16 cellular contexts compared by ENCODE assay signal in genomic region chr10:117221156-117221711, GRCh38. TPM values are rescaled to one million over a fixed set of nuclear protein-coding genes. Genes with fewer than 3 reads are reported as not detected.
DNase-seq lines count a peak whose midpoint lies in the region; ATAC-seq and TF ChIP-seq lines count a peak whose summit lies in the region.
"Had no signal": no experiment of that assay in that cellular context is flagged by ENCODE, and none has a peak within 500 bp of the region (broad histone marks: within the 10 kb centered on the region; RNA-seq: fewer than 3 reads in every experiment).

No MANE protein-coding gene starts in this region.

- H3K27ac ChIP-seq in brain microvascular endothelial cell, result no peak overlapping the region
- H3K27ac ChIP-seq in sigmoid colon, result no peak overlapping the region
- H3K27ac ChIP-seq: body of pancreas had no signal

- peaks cover 28% of the 10 kb centered on the region for H3K27me3 Mint-ChIP-seq in T-helper 17 cell

- H3K9me3 ChIP-seq in sigmoid colon (no peaks in the 10 kb centered on the region), T-helper 17 cell (ENCODE audit: control insufficient read depth, low read length, poor library complexity, severe bottlenecking) (no peaks in the 10 kb centered on the region)
- H3K9me3 ChIP-seq: body of pancreas had no signal

- H3K4me1 ChIP-seq in sigmoid colon, result peaks cover 0 to 13% (median 10%) of the 10 kb centered on the region in 4 donors

- H3K36me3 ChIP-seq in brain microvascular endothelial cell (replicated peaks) (no peaks in the 10 kb centered on the region), sigmoid colon (no peaks in the 10 kb centered on the region)

- no peak for TF ChIP-seq POLR2A in sigmoid colon (IDR thresholded peaks at IDR 0.05)

- no peak overlapping the region for H3K27ac Mint-ChIP-seq in T-helper 17 cell

- peaks cover 2% of the 10 kb centered on the region for H3K4me1 Mint-ChIP-seq in T-helper 17 cell

- H3K27me3 ChIP-seq in brain microvascular endothelial cell (replicated peaks) (no peaks in the 10 kb centered on the region), sigmoid colon (peaks cover 5 to 21% (median 9%) of the 10 kb centered on the region in 3 donors)

- H3K4me3 ChIP-seq in brain microvascular endothelial cell (ENCODE audit: low read depth, low read length) (no peak overlapping the region), sigmoid colon (no peak overlapping the region)
- H3K4me3 ChIP-seq: body of pancreas had no signal

- intact Hi-C loops in sigmoid colon (cut with DNase I), result no loop called here

- ATAC-seq in T-helper 17 cell (no peak), GM19463 (IDR thresholded peaks at IDR 0.05; ENCODE audit: unreplicated experiment) (no peak), HG02870 (IDR thresholded peaks at IDR 0.05; ENCODE audit: unreplicated experiment) (no peak)
- ATAC-seq: body of pancreas, left colon had no signal

- no peak for TF ChIP-seq EP300 in sigmoid colon (IDR thresholded peaks at IDR 0.05)

- WGBS in sigmoid colon, 2 donors, result 51 to 66% methylated on average over 10 of the region's 10 CpGs

- DNase-seq in activated effector memory CD4-positive, alpha-beta T cell treated with anti-CD3 and anti-CD28 coated beads, Interleukin-2, amount 50 U/mL, for 16 hours, result peak; percentile 49
- DNase-seq in activated effector memory CD4-positive, alpha-beta T cell treated with Interleukin-2 at 50 U/mL for 16 hours, result no peak
- DNase-seq in NCI-H146 treated with DMSO at 0.1 percent for 48 hours (lab: John Stamatoyannopoulos, UW; ENCODE audit: unreplicated experiment) (peak; percentile 82), brain microvascular endothelial cell (peak; percentile 2), sigmoid colon (peak; percentile 34), T-helper 17 cell (no peak)
- DNase-seq: activated CD8-positive, alpha-beta memory T cell treated with anti-CD3 and anti-CD28 coated beads, Interleukin-2, amount 50 U/mL, for 4 hours; body of pancreas; erythroblast; left colon; MM.1S; stimulated activated CD4-positive, alpha-beta T cell treated with anti-CD3 and anti-CD28 coated beads, Interleukin-4, amount 100 ng/mL, for 1 hour had no signal

- TF ChIP-seq CTCF in brain microvascular endothelial cell (IDR thresholded peaks at IDR 0.05; ENCODE audit: low read depth, low read length, missing control alignments) (no peak), sigmoid colon (IDR thresholded peaks at IDR 0.05) (no peak)

- no peaks in the 10 kb centered on the region for H3K36me3 Mint-ChIP-seq in T-helper 17 cell (ENCODE audit: low read depth)

- H3K4me3 Mint-ChIP-seq in T-helper 17 cell, result no peak overlapping the region

- in situ Hi-C loops in brain microvascular endothelial cell (cut with HindIII; ENCODE audit: low pct_ligation_motif_present, low sequenced_read_pairs), result no loop called here

RNA-seq across cellular contexts. Expression of gene SLC18A2, which starts 19.7 kb away (rescaled TPM):
- total RNA-seq in sigmoid colon, result 1 to 10 TPM in 1 of 4 donors, under 1 TPM in 3; 0.54 to 1.4 (median 0.77) TPM
- under 1 TPM; 0.23 to 0.60 (median 0.25) TPM for polyA plus RNA-seq in sigmoid colon
- 1 to 10 TPM in 1 of 2 donors, under 1 TPM in 1; 0.20 to 1.9 TPM for total RNA-seq in T-helper 17 cell
- total RNA-seq: OCI-LY7, osteocyte had no signal

RNA-seq across cellular contexts. Expression of gene KCNK18, which starts 23.9 kb away (rescaled TPM):
- total RNA-seq in sigmoid colon (not detected), T-helper 17 cell (not detected)
- polyA plus RNA-seq in sigmoid colon, result not detected
- total RNA-seq: body of pancreas, left colon, OCI-LY7, osteocyte had no signal

Comparison
In these comparisons a context has a peak if more than half of its experiments do, and no peak if none do; other contexts are left out.
1. DNase-seq: peak in activated effector memory CD4-positive, alpha-beta T cell treated with anti-CD3 and anti-CD28 coated beads, Interleukin-2, amount 50 U/mL, for 16 hours (single experiment), NCI-H146 treated with DMSO at 0.1 percent for 48 hours (single experiment), brain microvascular endothelial cell (single experiment) and sigmoid colon (single experiment); none in activated effector memory CD4-positive, alpha-beta T cell treated with Interleukin-2 at 50 U/mL for 16 hours (single experiment) and T-helper 17 cell (0 of 3).